ENCODE assay signal across 8 cellular contexts in the genomic region with DNA sequence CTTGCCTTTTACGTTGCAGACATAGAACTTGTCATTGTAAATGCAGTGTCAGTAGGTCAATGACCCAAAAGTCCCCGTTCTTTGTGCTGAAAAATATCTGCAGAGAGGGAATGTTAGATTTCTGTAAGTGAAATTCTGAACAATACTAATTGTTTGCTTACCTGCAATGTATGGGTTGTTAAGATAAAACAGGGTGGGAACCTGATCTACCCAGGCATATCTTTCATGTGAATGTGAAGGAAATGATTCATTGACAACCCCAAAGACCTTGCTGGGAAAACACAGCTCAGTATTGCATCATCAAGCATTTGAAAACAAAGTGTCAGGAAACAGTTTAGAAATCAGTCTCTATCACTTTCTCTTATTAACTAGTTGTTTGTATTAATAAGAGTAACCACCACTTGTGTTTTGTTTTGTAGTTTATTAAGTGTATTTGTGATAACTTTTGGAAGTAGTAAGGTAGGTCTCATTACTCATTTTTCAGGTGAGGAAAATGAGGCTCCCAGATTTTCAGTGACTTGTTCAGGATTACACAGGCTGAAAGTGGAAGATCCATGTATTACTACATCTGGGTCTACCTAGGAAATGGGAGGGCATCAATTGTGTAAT. TPM values are rescaled to one million over a fixed set of nuclear protein-coding genes. Genes with fewer than 3 reads are reported as not detected.
A peak's percentile ranks its signal among the peaks of the same experiment; 100 is the strongest.
DNase-seq lines count a peak whose midpoint lies in the region; ATAC-seq and TF ChIP-seq lines count a peak whose summit lies in the region.

No MANE protein-coding gene starts in this region.

- H3K4me1 Mint-ChIP-seq in activated T-helper 1 cell treated with anti-CD3 and anti-CD28 coated beads, Interleukin-12 subunit alpha, Interleukin-12 subunit beta, Interleukin-2, Interleukin-4 antibody, amounts not matched to agents 30 ng/mL and 10 ng/mL and 1 ng/mL, durations not matched to agents 14 hours and 24 hours and 36 hours (ENCODE audit: low read depth) = peaks cover 38% of the 10 kb centered on the region

- peak overlapping the region; percentile 72 for H3K27ac Mint-ChIP-seq in activated T-helper 1 cell treated with anti-CD3 and anti-CD28 coated beads, Interleukin-12 subunit alpha, Interleukin-12 subunit beta, Interleukin-2, Interleukin-4 antibody, amounts not matched to agents 30 ng/mL and 10 ng/mL and 1 ng/mL, durations not matched to agents 14 hours and 24 hours and 36 hours

- WGBS in suprapubic skin = 54% methylated on average over 2 of the region's 2 CpGs

- H3K9me3 ChIP-seq in suprapubic skin = no peaks in the 10 kb centered on the region

- H3K4me1 ChIP-seq in suprapubic skin = peaks cover 17% of the 10 kb centered on the region

- H3K27me3 Mint-ChIP-seq in activated T-helper 1 cell treated with anti-CD3 and anti-CD28 coated beads, Interleukin-12 subunit alpha, Interleukin-12 subunit beta, Interleukin-2, Interleukin-4 antibody, amounts not matched to agents 30 ng/mL and 10 ng/mL and 1 ng/mL, durations not matched to agents 14 hours and 24 hours and 36 hours (ENCODE audit: insufficient read depth) = no peaks in the 10 kb centered on the region

- peaks cover 3% of the 10 kb centered on the region for H3K9me3 Mint-ChIP-seq in activated T-helper 1 cell treated with anti-CD3 and anti-CD28 coated beads, Interleukin-12 subunit alpha, Interleukin-12 subunit beta, Interleukin-2, Interleukin-4 antibody, amounts not matched to agents 30 ng/mL and 10 ng/mL and 1 ng/mL, durations not matched to agents 14 hours and 24 hours and 36 hours

- peak overlapping the region; percentile 7 for H3K27ac ChIP-seq in suprapubic skin

- no peaks in the 10 kb centered on the region for H3K36me3 ChIP-seq in suprapubic skin

- ATAC-seq in HG03469 (IDR thresholded peaks at IDR 0.05; ENCODE audit: unreplicated experiment) (no peak), HG03175 (IDR thresholded peaks at IDR 0.05; ENCODE audit: unreplicated experiment) (no peak)

- TF ChIP-seq POLR2A in suprapubic skin (IDR thresholded peaks at IDR 0.05) = no peak

- H3K4me3 ChIP-seq in suprapubic skin = no peak overlapping the region

- no peak for TF ChIP-seq EP300 in suprapubic skin (IDR thresholded peaks at IDR 0.05)

- no peaks in the 10 kb centered on the region for H3K27me3 ChIP-seq in suprapubic skin

- intact Hi-C loops in activated T-helper 1 cell treated with anti-CD3 and anti-CD28 coated beads, Interleukin-12 subunit alpha, Interleukin-12 subunit beta, Interleukin-2, Interleukin-4 antibody, amounts not matched to agents 30 ng/mL and 10 ng/mL and 1 ng/mL, durations not matched to agents 14 hours and 24 hours and 36 hours (cut with micrococcal nuclease) = loop anchor here (1.0 to 2.0 kb wide), 2 partner anchors 20 to 47 kb away; no protein-coding TSS in a partner anchor

- DNase-seq in EL (peak; percentile 85), HS-27A (ENCODE audit: low read depth) (peak; percentile 68), hepatic stellate cell (ENCODE audit: low spot score) (peak; percentile 19), suprapubic skin (ENCODE audit: low spot score in 2 of 2) (no peak), NCI-H146 treated with DMSO at 0.1 percent for 48 hours (lab: John Stamatoyannopoulos, UW; ENCODE audit: unreplicated experiment) (no peak)
- peak; percentile 6 for DNase-seq in activated T-helper 1 cell treated with anti-CD3 and anti-CD28 coated beads, Interleukin-12 subunit alpha, Interleukin-12 subunit beta, Interleukin-2, Interleukin-4 antibody, amounts not matched to agents 30 ng/mL and 10 ng/mL and 1 ng/mL, durations not matched to agents 14 hours and 24 hours and 36 hours (ENCODE audit: low spot score)

- peak overlapping the region; percentile 69 for H3K4me3 Mint-ChIP-seq in activated T-helper 1 cell treated with anti-CD3 and anti-CD28 coated beads, Interleukin-12 subunit alpha, Interleukin-12 subunit beta, Interleukin-2, Interleukin-4 antibody, amounts not matched to agents 30 ng/mL and 10 ng/mL and 1 ng/mL, durations not matched to agents 14 hours and 24 hours and 36 hours

- no peak for TF ChIP-seq CTCF in suprapubic skin (IDR thresholded peaks at IDR 0.05)

- H3K36me3 Mint-ChIP-seq in activated T-helper 1 cell treated with anti-CD3 and anti-CD28 coated beads, Interleukin-12 subunit alpha, Interleukin-12 subunit beta, Interleukin-2, Interleukin-4 antibody, amounts not matched to agents 30 ng/mL and 10 ng/mL and 1 ng/mL, durations not matched to agents 14 hours and 24 hours and 36 hours (ENCODE audit: low read depth) = peaks cover 25% of the 10 kb centered on the region

RNA-seq across cellular contexts. Expression of gene SLC38A2, which starts 57.9 kb away (rescaled TPM):
- total RNA-seq in activated T-helper 1 cell treated with anti-CD3 and anti-CD28 coated beads, Interleukin-12 subunit alpha, Interleukin-12 subunit beta, Interleukin-2, Interleukin-4 antibody, amounts not matched to agents 30 ng/mL and 10 ng/mL and 1 ng/mL, durations not matched to agents 14 hours and 24 hours and 36 hours = 157 and 161 TPM in 2 replicates
- 1,000 to 10,000 TPM in 1 of 4 donors, 100 to 1,000 TPM in 3; 632 to 1,386 (median 819) TPM for total RNA-seq in suprapubic skin

Comparison
In these comparisons a context has a peak if more than half of its experiments do, and no peak if none do; other contexts are left out.
1. DNase-seq: peak in EL (single experiment), HS-27A (single experiment), activated T-helper 1 cell treated with anti-CD3 and anti-CD28 coated beads, Interleukin-12 subunit alpha, Interleukin-12 subunit beta, Interleukin-2, Interleukin-4 antibody, amounts not matched to agents 30 ng/mL and 10 ng/mL and 1 ng/mL, durations not matched to agents 14 hours and 24 hours and 36 hours (single experiment) and hepatic stellate cell (single experiment); none in suprapubic skin (0 of 2) and NCI-H146 treated with DMSO at 0.1 percent for 48 hours (single experiment).